Comparison of ENCODE assay signal across 1 cellular context in the genomic region with DNA sequence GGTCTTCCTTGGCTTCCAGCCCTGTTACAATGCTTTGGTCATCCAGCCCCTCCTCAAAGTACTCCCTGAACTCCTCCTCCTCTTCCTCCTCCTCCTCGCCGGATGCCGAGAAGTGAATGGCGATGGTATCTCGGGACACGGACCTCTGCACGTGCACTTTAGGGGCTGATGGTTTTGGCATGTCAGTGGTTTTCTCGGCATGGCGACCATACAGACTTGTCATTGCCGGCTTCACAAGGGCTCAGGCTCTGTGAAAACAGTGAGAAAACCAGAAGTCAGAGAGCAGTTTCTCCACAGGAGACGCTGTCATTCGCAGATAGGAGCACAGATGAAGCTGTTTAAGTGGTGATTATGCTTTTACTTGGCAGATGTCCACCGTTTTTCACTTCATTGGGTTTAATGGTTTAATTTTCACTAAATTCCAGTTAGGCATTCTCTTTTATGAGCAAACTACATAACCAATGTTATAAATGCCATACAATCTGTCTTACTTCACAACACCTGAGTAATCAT.
A peak's percentile ranks its signal among the peaks of the same experiment; 100 is the strongest.
TF ChIP-seq lines count a peak whose summit lies in the region.

No MANE protein-coding gene starts in this region.

TF ChIP-seq in K562, 482 proteins besides CTCF, POLR2A, EP300 and RAD21 (continued from another document and continues in another):
- TF ChIP-seq WHSC1 (IDR thresholded peaks at IDR 0.05; ENCODE audit: low read length) = no peak
- TF ChIP-seq DACH1 (IDR thresholded peaks at IDR 0.05; ENCODE audit: partially characterized antibody) = no peak
- TF ChIP-seq CBX3 (IDR thresholded peaks at IDR 0.05; ENCODE audit: borderline replicate concordance in 1 of 2, low read length in 2 of 2) = peak in 1 of 2 experiments; percentile 51; a peak in 1 of 3 replicates
- no peak for TF ChIP-seq BDP1 (IDR thresholded peaks at IDR 0.05; ENCODE audit: insufficient read depth, insufficient read length)
- TF ChIP-seq, protein P1, sequence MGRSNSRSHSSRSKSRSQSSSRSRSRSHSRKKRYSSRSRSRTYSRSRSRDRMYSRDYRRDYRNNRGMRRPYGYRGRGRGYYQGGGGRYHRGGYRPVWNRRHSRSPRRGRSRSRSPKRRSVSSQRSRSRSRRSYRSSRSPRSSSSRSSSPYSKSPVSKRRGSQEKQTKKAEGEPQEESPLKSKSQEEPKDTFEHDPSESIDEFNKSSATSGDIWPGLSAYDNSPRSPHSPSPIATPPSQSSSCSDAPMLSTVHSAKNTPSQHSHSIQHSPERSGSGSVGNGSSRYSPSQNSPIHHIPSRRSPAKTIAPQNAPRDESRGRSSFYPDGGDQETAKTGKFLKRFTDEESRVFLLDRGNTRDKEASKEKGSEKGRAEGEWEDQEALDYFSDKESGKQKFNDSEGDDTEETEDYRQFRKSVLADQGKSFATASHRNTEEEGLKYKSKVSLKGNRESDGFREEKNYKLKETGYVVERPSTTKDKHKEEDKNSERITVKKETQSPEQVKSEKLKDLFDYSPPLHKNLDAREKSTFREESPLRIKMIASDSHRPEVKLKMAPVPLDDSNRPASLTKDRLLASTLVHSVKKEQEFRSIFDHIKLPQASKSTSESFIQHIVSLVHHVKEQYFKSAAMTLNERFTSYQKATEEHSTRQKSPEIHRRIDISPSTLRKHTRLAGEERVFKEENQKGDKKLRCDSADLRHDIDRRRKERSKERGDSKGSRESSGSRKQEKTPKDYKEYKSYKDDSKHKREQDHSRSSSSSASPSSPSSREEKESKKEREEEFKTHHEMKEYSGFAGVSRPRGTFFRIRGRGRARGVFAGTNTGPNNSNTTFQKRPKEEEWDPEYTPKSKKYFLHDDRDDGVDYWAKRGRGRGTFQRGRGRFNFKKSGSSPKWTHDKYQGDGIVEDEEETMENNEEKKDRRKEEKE (IDR thresholded peaks at IDR 0.05; ENCODE audit: borderline replicate concordance in 1 of 2, control insufficient read depth in 1 of 2, low read depth in 2 of 2, low read length in 1 of 2) = no peak
- TF ChIP-seq STAG1 (CRISPR knock-in tag; IDR thresholded peaks at IDR 0.05; ENCODE audit: borderline replicate concordance) = no peak
- no peak for TF ChIP-seq HMG20A (CRISPR knock-in tag; conservative IDR thresholded peaks at IDR 0.05)
- TF ChIP-seq, protein P2, sequence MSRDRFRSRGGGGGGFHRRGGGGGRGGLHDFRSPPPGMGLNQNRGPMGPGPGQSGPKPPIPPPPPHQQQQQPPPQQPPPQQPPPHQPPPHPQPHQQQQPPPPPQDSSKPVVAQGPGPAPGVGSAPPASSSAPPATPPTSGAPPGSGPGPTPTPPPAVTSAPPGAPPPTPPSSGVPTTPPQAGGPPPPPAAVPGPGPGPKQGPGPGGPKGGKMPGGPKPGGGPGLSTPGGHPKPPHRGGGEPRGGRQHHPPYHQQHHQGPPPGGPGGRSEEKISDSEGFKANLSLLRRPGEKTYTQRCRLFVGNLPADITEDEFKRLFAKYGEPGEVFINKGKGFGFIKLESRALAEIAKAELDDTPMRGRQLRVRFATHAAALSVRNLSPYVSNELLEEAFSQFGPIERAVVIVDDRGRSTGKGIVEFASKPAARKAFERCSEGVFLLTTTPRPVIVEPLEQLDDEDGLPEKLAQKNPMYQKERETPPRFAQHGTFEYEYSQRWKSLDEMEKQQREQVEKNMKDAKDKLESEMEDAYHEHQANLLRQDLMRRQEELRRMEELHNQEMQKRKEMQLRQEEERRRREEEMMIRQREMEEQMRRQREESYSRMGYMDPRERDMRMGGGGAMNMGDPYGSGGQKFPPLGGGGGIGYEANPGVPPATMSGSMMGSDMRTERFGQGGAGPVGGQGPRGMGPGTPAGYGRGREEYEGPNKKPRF (IDR thresholded peaks at IDR 0.05; ENCODE audit: low read depth, low read length) = no peak
- peak; percentile 31 for TF ChIP-seq TAF9B (IDR thresholded peaks at IDR 0.05; ENCODE audit: partially characterized antibody)
- TF ChIP-seq, protein P3, sequence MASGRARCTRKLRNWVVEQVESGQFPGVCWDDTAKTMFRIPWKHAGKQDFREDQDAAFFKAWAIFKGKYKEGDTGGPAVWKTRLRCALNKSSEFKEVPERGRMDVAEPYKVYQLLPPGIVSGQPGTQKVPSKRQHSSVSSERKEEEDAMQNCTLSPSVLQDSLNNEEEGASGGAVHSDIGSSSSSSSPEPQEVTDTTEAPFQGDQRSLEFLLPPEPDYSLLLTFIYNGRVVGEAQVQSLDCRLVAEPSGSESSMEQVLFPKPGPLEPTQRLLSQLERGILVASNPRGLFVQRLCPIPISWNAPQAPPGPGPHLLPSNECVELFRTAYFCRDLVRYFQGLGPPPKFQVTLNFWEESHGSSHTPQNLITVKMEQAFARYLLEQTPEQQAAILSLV (tag; IDR thresholded peaks at IDR 0.05) = no peak
- no peak for TF ChIP-seq ETV6 (IDR thresholded peaks at IDR 0.05; ENCODE audit: borderline replicate concordance in 1 of 2, low read depth in 2 of 2, low read length in 1 of 2)
- TF ChIP-seq ETV6 (CRISPR knock-in tag; IDR thresholded peaks at IDR 0.05; ENCODE audit: borderline replicate concordance) = no peak
- TF ChIP-seq, protein P4, sequence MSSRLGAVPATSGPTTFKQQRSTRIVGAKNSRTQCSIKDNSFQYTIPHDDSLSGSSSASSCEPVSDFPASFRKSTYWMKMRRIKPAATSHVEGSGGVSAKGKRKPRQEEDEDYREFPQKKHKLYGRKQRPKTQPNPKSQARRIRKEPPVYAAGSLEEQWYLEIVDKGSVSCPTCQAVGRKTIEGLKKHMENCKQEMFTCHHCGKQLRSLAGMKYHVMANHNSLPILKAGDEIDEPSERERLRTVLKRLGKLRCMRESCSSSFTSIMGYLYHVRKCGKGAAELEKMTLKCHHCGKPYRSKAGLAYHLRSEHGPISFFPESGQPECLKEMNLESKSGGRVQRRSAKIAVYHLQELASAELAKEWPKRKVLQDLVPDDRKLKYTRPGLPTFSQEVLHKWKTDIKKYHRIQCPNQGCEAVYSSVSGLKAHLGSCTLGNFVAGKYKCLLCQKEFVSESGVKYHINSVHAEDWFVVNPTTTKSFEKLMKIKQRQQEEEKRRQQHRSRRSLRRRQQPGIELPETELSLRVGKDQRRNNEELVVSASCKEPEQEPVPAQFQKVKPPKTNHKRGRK (tag; IDR thresholded peaks at IDR 0.05) = no peak
- no peak for TF ChIP-seq RFX7 (CRISPR knock-in tag; IDR thresholded peaks at IDR 0.05)
- TF ChIP-seq FOXJ2 (tag; IDR thresholded peaks at IDR 0.05) = no peak
- TF ChIP-seq TEAD1 (CRISPR knock-in tag; IDR thresholded peaks at IDR 0.05) = no peak
- no peak for TF ChIP-seq ZNF408 (CRISPR knock-in tag; IDR thresholded peaks at IDR 0.05; ENCODE audit: low read depth)
- TF ChIP-seq DDX20 (tag; IDR thresholded peaks at IDR 0.05; ENCODE audit: low read depth) = no peak
- TF ChIP-seq POLR3G (IDR thresholded peaks at IDR 0.05; ENCODE audit: extremely low read depth, insufficient read length, insufficient replicate concordance) = no peak
- TF ChIP-seq, protein P5, sequence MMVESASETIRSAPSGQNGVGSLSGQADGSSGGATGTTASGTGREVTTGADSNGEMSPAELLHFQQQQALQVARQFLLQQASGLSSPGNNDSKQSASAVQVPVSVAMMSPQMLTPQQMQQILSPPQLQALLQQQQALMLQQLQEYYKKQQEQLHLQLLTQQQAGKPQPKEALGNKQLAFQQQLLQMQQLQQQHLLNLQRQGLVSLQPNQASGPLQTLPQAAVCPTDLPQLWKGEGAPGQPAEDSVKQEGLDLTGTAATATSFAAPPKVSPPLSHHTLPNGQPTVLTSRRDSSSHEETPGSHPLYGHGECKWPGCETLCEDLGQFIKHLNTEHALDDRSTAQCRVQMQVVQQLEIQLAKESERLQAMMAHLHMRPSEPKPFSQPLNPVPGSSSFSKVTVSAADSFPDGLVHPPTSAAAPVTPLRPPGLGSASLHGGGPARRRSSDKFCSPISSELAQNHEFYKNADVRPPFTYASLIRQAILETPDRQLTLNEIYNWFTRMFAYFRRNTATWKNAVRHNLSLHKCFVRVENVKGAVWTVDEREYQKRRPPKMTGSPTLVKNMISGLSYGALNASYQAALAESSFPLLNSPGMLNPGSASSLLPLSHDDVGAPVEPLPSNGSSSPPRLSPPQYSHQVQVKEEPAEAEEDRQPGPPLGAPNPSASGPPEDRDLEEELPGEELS (CRISPR knock-in tag; IDR thresholded peaks at IDR 0.05; ENCODE audit: borderline replicate concordance) = no peak
- TF ChIP-seq, protein P6, sequence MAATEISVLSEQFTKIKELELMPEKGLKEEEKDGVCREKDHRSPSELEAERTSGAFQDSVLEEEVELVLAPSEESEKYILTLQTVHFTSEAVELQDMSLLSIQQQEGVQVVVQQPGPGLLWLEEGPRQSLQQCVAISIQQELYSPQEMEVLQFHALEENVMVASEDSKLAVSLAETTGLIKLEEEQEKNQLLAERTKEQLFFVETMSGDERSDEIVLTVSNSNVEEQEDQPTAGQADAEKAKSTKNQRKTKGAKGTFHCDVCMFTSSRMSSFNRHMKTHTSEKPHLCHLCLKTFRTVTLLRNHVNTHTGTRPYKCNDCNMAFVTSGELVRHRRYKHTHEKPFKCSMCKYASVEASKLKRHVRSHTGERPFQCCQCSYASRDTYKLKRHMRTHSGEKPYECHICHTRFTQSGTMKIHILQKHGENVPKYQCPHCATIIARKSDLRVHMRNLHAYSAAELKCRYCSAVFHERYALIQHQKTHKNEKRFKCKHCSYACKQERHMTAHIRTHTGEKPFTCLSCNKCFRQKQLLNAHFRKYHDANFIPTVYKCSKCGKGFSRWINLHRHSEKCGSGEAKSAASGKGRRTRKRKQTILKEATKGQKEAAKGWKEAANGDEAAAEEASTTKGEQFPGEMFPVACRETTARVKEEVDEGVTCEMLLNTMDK (IDR thresholded peaks at IDR 0.05; ENCODE audit: borderline replicate concordance, insufficient read depth, low read depth, low read length, poor library complexity, severe bottlenecking) = no peak
- TF ChIP-seq HNRNPK (IDR thresholded peaks at IDR 0.05; ENCODE audit: low read depth, low read length, poor library complexity, severe bottlenecking) = no peak
- no peak for TF ChIP-seq ZFP30 (CRISPR knock-in tag; IDR thresholded peaks at IDR 0.05; ENCODE audit: borderline replicate concordance)
- no peak for TF ChIP-seq ESRRA (IDR thresholded peaks at IDR 0.05; ENCODE audit: borderline replicate concordance, low read depth)
- TF ChIP-seq ZBTB8A (IDR thresholded peaks at IDR 0.05; ENCODE audit: partially characterized antibody) = no peak
- TF ChIP-seq, protein P7, sequence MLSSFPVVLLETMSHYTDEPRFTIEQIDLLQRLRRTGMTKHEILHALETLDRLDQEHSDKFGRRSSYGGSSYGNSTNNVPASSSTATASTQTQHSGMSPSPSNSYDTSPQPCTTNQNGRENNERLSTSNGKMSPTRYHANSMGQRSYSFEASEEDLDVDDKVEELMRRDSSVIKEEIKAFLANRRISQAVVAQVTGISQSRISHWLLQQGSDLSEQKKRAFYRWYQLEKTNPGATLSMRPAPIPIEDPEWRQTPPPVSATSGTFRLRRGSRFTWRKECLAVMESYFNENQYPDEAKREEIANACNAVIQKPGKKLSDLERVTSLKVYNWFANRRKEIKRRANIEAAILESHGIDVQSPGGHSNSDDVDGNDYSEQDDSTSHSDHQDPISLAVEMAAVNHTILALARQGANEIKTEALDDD (IDR thresholded peaks at IDR 0.05) = peak; percentile 65; the same call in 1 of the 2 replicates
- TF ChIP-seq, protein P8, sequence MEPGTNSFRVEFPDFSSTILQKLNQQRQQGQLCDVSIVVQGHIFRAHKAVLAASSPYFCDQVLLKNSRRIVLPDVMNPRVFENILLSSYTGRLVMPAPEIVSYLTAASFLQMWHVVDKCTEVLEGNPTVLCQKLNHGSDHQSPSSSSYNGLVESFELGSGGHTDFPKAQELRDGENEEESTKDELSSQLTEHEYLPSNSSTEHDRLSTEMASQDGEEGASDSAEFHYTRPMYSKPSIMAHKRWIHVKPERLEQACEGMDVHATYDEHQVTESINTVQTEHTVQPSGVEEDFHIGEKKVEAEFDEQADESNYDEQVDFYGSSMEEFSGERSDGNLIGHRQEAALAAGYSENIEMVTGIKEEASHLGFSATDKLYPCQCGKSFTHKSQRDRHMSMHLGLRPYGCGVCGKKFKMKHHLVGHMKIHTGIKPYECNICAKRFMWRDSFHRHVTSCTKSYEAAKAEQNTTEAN (CRISPR knock-in tag; IDR thresholded peaks at IDR 0.05) = no peak
- TF ChIP-seq, protein P9, sequence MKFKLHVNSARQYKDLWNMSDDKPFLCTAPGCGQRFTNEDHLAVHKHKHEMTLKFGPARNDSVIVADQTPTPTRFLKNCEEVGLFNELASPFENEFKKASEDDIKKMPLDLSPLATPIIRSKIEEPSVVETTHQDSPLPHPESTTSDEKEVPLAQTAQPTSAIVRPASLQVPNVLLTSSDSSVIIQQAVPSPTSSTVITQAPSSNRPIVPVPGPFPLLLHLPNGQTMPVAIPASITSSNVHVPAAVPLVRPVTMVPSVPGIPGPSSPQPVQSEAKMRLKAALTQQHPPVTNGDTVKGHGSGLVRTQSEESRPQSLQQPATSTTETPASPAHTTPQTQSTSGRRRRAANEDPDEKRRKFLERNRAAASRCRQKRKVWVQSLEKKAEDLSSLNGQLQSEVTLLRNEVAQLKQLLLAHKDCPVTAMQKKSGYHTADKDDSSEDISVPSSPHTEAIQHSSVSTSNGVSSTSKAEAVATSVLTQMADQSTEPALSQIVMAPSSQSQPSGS (CRISPR knock-in tag; IDR thresholded peaks at IDR 0.05) = no peak
- no peak for TF ChIP-seq RBM15 (IDR thresholded peaks at IDR 0.05; ENCODE audit: insufficient read depth, low read length)
- no peak for TF ChIP-seq LARP7 (IDR thresholded peaks at IDR 0.05)
- TF ChIP-seq SMC3 (conservative IDR thresholded peaks at IDR 0.05; ENCODE audit: insufficient read depth, low read depth, low read length) = no peak
- TF ChIP-seq XRCC4 (IDR thresholded peaks at IDR 0.05; ENCODE audit: extremely low read depth, insufficient read depth, insufficient read length) = no peak
- no peak for TF ChIP-seq ZNF175 (CRISPR knock-in tag; IDR thresholded peaks at IDR 0.05; ENCODE audit: low read depth)
- no peak for TF ChIP-seq MEF2A (IDR thresholded peaks at IDR 0.05; ENCODE audit: control insufficient read depth, low read depth, low read length)
- TF ChIP-seq, protein P10, sequence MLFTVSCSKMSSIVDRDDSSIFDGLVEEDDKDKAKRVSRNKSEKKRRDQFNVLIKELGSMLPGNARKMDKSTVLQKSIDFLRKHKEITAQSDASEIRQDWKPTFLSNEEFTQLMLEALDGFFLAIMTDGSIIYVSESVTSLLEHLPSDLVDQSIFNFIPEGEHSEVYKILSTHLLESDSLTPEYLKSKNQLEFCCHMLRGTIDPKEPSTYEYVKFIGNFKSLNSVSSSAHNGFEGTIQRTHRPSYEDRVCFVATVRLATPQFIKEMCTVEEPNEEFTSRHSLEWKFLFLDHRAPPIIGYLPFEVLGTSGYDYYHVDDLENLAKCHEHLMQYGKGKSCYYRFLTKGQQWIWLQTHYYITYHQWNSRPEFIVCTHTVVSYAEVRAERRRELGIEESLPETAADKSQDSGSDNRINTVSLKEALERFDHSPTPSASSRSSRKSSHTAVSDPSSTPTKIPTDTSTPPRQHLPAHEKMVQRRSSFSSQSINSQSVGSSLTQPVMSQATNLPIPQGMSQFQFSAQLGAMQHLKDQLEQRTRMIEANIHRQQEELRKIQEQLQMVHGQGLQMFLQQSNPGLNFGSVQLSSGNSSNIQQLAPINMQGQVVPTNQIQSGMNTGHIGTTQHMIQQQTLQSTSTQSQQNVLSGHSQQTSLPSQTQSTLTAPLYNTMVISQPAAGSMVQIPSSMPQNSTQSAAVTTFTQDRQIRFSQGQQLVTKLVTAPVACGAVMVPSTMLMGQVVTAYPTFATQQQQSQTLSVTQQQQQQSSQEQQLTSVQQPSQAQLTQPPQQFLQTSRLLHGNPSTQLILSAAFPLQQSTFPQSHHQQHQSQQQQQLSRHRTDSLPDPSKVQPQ (CRISPR knock-in tag; IDR thresholded peaks at IDR 0.05; ENCODE audit: borderline replicate concordance) = no peak
